Comparison of ENCODE assay signal across 14 cellular contexts in genomic region chr10:107450056-107450455, GRCh38.
A peak's percentile ranks its signal among the peaks of the same experiment; 100 is the strongest.
DNase-seq lines count a peak whose midpoint lies in the region; ATAC-seq and TF ChIP-seq lines count a peak whose summit lies in the region.
"Had no signal": no experiment of that assay in that cellular context is flagged by ENCODE, and none has a peak within 500 bp of the region (broad histone marks: within the 10 kb centered on the region; RNA-seq: fewer than 3 reads in every experiment).

No MANE protein-coding gene starts in this region.

- TF ChIP-seq CTCF in GM13976 (IDR thresholded peaks at IDR 0.05; ENCODE audit: borderline replicate concordance, control extremely low read depth, extremely low read depth, insufficient read depth, missing control alignments) = no peak

- ATAC-seq in GM18508 (IDR thresholded peaks at IDR 0.05; ENCODE audit: insufficient read depth, unreplicated experiment) (peak; percentile 56), GM19025 (IDR thresholded peaks at IDR 0.05; ENCODE audit: low read depth, unreplicated experiment) (peak; percentile 46), GM21786 (IDR thresholded peaks at IDR 0.05; ENCODE audit: unreplicated experiment) (peak; percentile 77), HG03097 (IDR thresholded peaks at IDR 0.05; ENCODE audit: low FRiP score, unreplicated experiment) (peak; percentile 60)
- ATAC-seq: K562 had no signal

- no peak for DNase-seq in Ammon's horn (ENCODE audit: low spot score)
- no peak for DNase-seq in GM13976 (ENCODE audit: low spot score)
- DNase-seq in NCI-H526 treated with DMSO at 0.1 percent for 48 hours (lab: John Stamatoyannopoulos, UW) = no peak
- no peak for DNase-seq in NCI-H510A (lab: John Stamatoyannopoulos, UW)
- DNase-seq: NCI-H1436; NCI-H2081 treated with DMSO at 0.1 percent for 48 hours; NCI-H69; NK-92 treated with Interleukin-12 subunit alpha and Interleukin-12 subunit beta, amount 100 ng/mL, for 24 hours; SJCRH30 had no signal

- in situ Hi-C loops in GM13976 (cut with MboI; ENCODE audit: low sequenced_read_pairs, unreplicated experiment) = no loop called here
